In genomic region chr2:130181338-130181879, GRCh38 we compare ENCODE assay signal across 8 cellular contexts. TPM values are rescaled to one million over a fixed set of nuclear protein-coding genes. Genes with fewer than 3 reads are reported as not detected.
DNase-seq lines count a peak whose midpoint lies in the region; ATAC-seq and TF ChIP-seq lines count a peak whose summit lies in the region.

A gene with protein sequence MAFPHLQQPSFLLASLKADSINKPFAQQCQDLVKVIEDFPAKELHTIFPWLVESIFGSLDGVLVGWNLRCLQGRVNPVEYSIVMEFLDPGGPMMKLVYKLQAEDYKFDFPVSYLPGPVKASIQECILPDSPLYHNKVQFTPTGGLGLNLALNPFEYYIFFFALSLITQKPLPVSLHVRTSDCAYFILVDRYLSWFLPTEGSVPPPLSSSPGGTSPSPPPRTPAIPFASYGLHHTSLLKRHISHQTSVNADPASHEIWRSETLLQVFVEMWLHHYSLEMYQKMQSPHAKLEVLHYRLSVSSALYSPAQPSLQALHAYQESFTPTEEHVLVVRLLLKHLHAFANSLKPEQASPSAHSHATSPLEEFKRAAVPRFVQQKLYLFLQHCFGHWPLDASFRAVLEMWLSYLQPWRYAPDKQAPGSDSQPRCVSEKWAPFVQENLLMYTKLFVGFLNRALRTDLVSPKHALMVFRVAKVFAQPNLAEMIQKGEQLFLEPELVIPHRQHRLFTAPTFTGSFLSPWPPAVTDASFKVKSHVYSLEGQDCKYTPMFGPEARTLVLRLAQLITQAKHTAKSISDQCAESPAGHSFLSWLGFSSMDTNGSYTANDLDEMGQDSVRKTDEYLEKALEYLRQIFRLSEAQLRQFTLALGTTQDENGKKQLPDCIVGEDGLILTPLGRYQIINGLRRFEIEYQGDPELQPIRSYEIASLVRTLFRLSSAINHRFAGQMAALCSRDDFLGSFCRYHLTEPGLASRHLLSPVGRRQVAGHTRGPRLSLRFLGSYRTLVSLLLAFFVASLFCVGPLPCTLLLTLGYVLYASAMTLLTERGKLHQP (minus strand): TSS chr2:130181602. CDS start chr2:130176592, 5,010 bp downstream.

- H3K27me3 ChIP-seq in testis = no peaks in the 10 kb centered on the region

- peaks cover 23% of the 10 kb centered on the region for H3K4me1 ChIP-seq in testis

- WGBS in testis, 2 donors = 0 to 20% methylated on average over 1 to 49 of the region's 55 CpGs

- peak within 1 kb of the TSS; percentile 97 to 98 for H3K27ac Mint-ChIP-seq in activated naive CD4-positive, alpha-beta T cell treated with anti-CD3 and anti-CD28 coated beads, Interleukin-2, amount 50 U/mL, for 72 hours

- ATAC-seq in HG02610 (IDR thresholded peaks at IDR 0.05; ENCODE audit: unreplicated experiment) (peak; percentile 65), omental fat pad (ENCODE audit: low FRiP score) (peak; percentile 93)
- ATAC-seq in activated naive CD4-positive, alpha-beta T cell treated with anti-CD3 and anti-CD28 coated beads, Interleukin-2, amount 50 U/mL, for 72 hours = peak; percentile 68 to 77

- no peak for TF ChIP-seq CTCF in omental fat pad (IDR thresholded peaks at IDR 0.05)
- no peak for TF ChIP-seq CTCF in testis (IDR thresholded peaks at IDR 0.05)

- H3K4me3 ChIP-seq in testis = peak within 1 kb of the TSS; percentile 89 to 91

- intact Hi-C loops in testis (cut with DNase I; ENCODE audit: low total_unique reads) = loop anchor here (5.0 kb wide), 1 partner anchor 156 kb away; no protein-coding TSS in a partner anchor

- peaks cover 12 to 22% of the 10 kb centered on the region in 2 donors for H3K36me3 Mint-ChIP-seq in activated naive CD4-positive, alpha-beta T cell treated with anti-CD3 and anti-CD28 coated beads, Interleukin-2, amount 50 U/mL, for 72 hours

- DNase-seq in GM04504 (ENCODE audit: low read depth) (peak; percentile 90), NCI-H1092 treated with DMSO at 0.1 percent for 48 hours (lab: John Stamatoyannopoulos, UW) (peak; percentile 88), SKM-1 (lab: John Stamatoyannopoulos, UW; ENCODE audit: unreplicated experiment) (peak; percentile 68), glomerular endothelial cell (ENCODE audit: extremely low read depth, low read depth, low spot score) (peak; percentile 51), omental fat pad (ENCODE audit: low spot score) (peak; percentile 80), testis (peak; percentile 97)
- DNase-seq in activated naive CD4-positive, alpha-beta T cell treated with anti-CD3 and anti-CD28 coated beads, Interleukin-2, amount 50 U/mL, for 72 hours (ENCODE audit: low spot score in 2 of 2) = peak; percentile 94 to 98

- no peaks in the 10 kb centered on the region for H3K36me3 ChIP-seq in testis (ENCODE audit: low read depth, missing control alignments)

- H3K27ac ChIP-seq in testis = peak within 1 kb of the TSS; percentile 78 to 87

- H3K9me3 ChIP-seq in testis = no peaks in the 10 kb centered on the region

- no peak for TF ChIP-seq POLR2A in testis (IDR thresholded peaks at IDR 0.05)

- H3K9me3 Mint-ChIP-seq in activated naive CD4-positive, alpha-beta T cell treated with anti-CD3 and anti-CD28 coated beads, Interleukin-2, amount 50 U/mL, for 72 hours = no peaks in the 10 kb centered on the region

RNA-seq across cellular contexts. Expression of the gene that starts here (rescaled TPM):
- 10 to 100 TPM; 80.4 to 91.7 TPM for total RNA-seq in activated naive CD4-positive, alpha-beta T cell treated with anti-CD3 and anti-CD28 coated beads, Interleukin-2, amount 50 U/mL, for 72 hours
- total RNA-seq in glomerular endothelial cell = 38.2 and 64.9 TPM in 2 replicates
- 10 to 100 TPM; 21.8 to 39.1 (median 29.4) TPM for total RNA-seq in omental fat pad
- 100 to 1,000 TPM; 101 to 121 TPM for total RNA-seq in testis
- polyA plus RNA-seq in testis (ENCODE audit: insufficient read depth, low read depth, low replicate concordance) = 89.0 TPM

Comparison
In these comparisons a context has a peak if more than half of its experiments do, and no peak if none do; other contexts are left out.
1. Peak in every context shown above with its lines: DNase-seq, ATAC-seq, H3K4me3 ChIP-seq and H3K27ac ChIP-seq.